1 cellular context compared by ENCODE assay signal in genomic region chr18:58554404-58554803, GRCh38.
TF ChIP-seq lines count a peak whose summit lies in the region.

No MANE protein-coding gene starts in this region.

TF ChIP-seq in H1, 55 proteins besides CTCF, POLR2A, EP300 and RAD21 (continued from another document):
- TF ChIP-seq, protein P1, sequence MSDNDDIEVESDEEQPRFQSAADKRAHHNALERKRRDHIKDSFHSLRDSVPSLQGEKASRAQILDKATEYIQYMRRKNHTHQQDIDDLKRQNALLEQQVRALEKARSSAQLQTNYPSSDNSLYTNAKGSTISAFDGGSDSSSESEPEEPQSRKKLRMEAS (IDR thresholded peaks at IDR 0.05), result no peak
- no peak for TF ChIP-seq CHD1 (IDR thresholded peaks at IDR 0.05; ENCODE audit: low read depth, low read length)
